Comparison of ENCODE assay signal across 23 cellular contexts in the genomic region with DNA sequence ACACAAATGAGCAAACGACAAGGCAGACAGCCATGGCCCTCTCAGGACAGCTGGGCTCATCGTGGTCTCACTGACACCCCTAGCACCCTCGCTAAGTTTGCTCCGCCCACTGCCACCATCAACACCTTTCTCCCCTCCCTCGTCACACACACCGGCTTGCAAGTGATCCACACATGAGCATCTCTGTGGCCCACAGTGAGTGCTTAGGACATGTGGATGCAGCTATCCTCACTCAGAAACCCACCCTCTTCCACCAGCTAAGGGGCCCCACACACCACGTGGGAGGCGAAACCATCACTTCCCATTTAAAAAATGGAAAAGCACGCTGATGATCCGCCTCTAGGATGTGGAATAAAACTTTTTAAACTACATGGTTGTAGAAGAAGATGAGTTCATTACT.
"Had no signal": no experiment of that assay in that cellular context is flagged by ENCODE, and none has a peak within 500 bp of the region (broad histone marks: within the 10 kb centered on the region; RNA-seq: fewer than 3 reads in every experiment).

No MANE protein-coding gene starts in this region.

- DNase-seq: Kasumi-1, MM.1S, NCI-H1092 treated with DMSO at 0.1 percent for 48 hours, NCI-H1436, NCI-H187, NCI-H2029, NCI-H2081 treated with DMSO at 0.1 percent for 48 hours, NCI-H2171, NCI-H226, NCI-H446, NCI-H510A, NCI-H524 treated with DMSO at 0.1 percent for 48 hours, NCI-H69, NCI-H774, Right ventricle myocardium superior, RPMI8226, SIG-M5 had no signal

- H3K4me3 ChIP-seq: K562, SJSA1, SK-N-MC had no signal

- H3K27ac Mint-ChIP-seq: IgD-negative memory B cell had no signal

- ATAC-seq: K562 had no signal

- H3K27me3 Mint-ChIP-seq: IgD-negative memory B cell had no signal

- H3K36me3 ChIP-seq: SJSA1 had no signal

- H3K4me1 ChIP-seq: SJSA1 had no signal

- H3K27ac ChIP-seq: HL-60, KMS-11, SJSA1, SK-N-MC had no signal

- H3K4me1 Mint-ChIP-seq: IgD-negative memory B cell had no signal

- H3K27me3 ChIP-seq: SJSA1 had no signal

- H3K4me2 ChIP-seq: KMS-11 had no signal

- H3K9ac ChIP-seq: KMS-11 had no signal

- H3K9me3 ChIP-seq: SJSA1 had no signal
